Comparison of ENCODE assay signal across 27 cellular contexts in the genomic region with DNA sequence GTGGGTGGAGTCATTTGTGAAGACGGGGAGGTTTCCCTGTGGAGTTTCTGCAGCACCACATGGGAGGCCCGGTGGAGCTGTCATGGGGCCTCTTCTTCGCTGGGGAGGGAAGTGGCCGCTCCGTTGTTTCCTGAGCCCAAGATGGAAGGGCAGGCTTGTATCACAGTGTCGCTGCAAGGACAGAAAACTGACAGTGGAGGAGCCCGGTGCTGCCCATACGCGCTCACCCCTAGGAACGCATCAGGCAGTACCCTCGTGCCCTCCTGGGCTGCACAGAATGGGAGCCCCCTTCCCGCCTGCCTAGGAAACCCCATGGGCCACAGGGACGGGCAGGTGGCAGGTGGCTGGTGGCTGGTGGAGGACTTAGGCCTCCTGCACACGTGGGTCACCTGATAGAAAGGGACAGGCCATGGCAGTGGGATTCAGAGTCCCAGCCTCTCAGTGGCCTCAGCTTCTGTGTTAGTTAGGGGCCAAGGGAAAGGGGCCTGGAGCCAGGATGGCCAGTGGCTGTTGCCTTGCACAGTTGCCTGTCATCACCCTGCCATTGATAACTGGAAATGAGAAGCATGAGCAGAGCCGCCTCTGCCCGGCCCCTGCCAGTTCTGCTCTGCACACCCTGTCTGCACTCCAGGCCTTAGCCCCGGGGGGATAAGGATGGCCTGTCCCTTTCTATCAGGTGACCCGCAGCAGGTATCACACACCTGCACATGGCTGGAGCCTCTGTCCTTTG. TPM values are rescaled to one million over a fixed set of nuclear protein-coding genes. Genes with fewer than 3 reads are reported as not detected.
DNase-seq lines count a peak whose midpoint lies in the region; ATAC-seq and TF ChIP-seq lines count a peak whose summit lies in the region.
"Had no signal": no experiment of that assay in that cellular context is flagged by ENCODE, and none has a peak within 500 bp of the region (broad histone marks: within the 10 kb centered on the region; RNA-seq: fewer than 3 reads in every experiment).

No MANE protein-coding gene starts in this region.

- H3K14ac ChIP-seq in H9 (ENCODE audit: insufficient read depth, low read length), result no peak overlapping the region; the same call in 1 of the 2 replicates

- no peak for TF ChIP-seq POLR2A in esophagus muscularis mucosa (IDR thresholded peaks at IDR 0.05; ENCODE audit: low read depth)

- H2BK120ac ChIP-seq in H9 (ENCODE audit: low read depth, low read length, poor library complexity, severe bottlenecking), result no peak overlapping the region

- H3K9me3 ChIP-seq in H9 (ENCODE audit: control insufficient read depth, low read depth, low read length) (no peaks in the 10 kb centered on the region), esophagus muscularis mucosa (no peaks in the 10 kb centered on the region), right cardiac atrium (ENCODE audit: control insufficient read depth, low read length) (no peaks in the 10 kb centered on the region)
- H3K9me3 ChIP-seq: A549, lower lobe of right lung, Peyer's patch, SK-N-SH had no signal

- H2BK12ac ChIP-seq in H9 (ENCODE audit: insufficient read length, low read depth, low read length), result no peak overlapping the region

- H2BK15ac ChIP-seq in H9 (ENCODE audit: low read depth, low read length), result no peak overlapping the region

- no peak for TF ChIP-seq EP300 in esophagus muscularis mucosa (IDR thresholded peaks at IDR 0.05)

- H3K79me2 ChIP-seq in H9 (ENCODE audit: insufficient read depth, low read length), result peaks cover 4% of the 10 kb centered on the region; the same call in 1 of the 2 replicates
- H3K79me2 ChIP-seq: parathyroid adenoma had no signal

- H2BK5ac ChIP-seq in H9 (ENCODE audit: insufficient read length, low read length), result no peak overlapping the region

- H3T11ph ChIP-seq in H9 (ENCODE audit: low read length), result no peak overlapping the region

- no peak overlapping the region for H4K91ac ChIP-seq in H9 (ENCODE audit: insufficient read length, low read depth, low read length)

- H3K23ac ChIP-seq in H9 (ENCODE audit: insufficient read length, low read depth, low read length), result no peak overlapping the region

- H3K9ac ChIP-seq in H9 (ENCODE audit: extremely low read depth, insufficient read length, low read length), result no peak overlapping the region
- no peak overlapping the region for H3K9ac ChIP-seq in rectal smooth muscle tissue (ENCODE audit: low read length)
- H3K9ac ChIP-seq: parathyroid adenoma, SK-N-SH had no signal

- no peaks in the 10 kb centered on the region; the same call in 1 of the 2 replicates for H3K27me3 Mint-ChIP-seq in H9 (ENCODE audit: low read depth)
- peaks cover 81% of the 10 kb centered on the region for H3K27me3 Mint-ChIP-seq in activated T-cell treated with anti-CD3 and anti-CD28 coated beads, Interleukin-2, amount 50 U/mL, for 24 hours

- H4K8ac ChIP-seq in H9 (replicated peaks; ENCODE audit: insufficient read length, low read depth, low read length), result no peak overlapping the region

- no peak overlapping the region for H3K4me2 ChIP-seq in H9 (ENCODE audit: insufficient read depth, insufficient read length, low read length)
- H3K4me2 ChIP-seq: A549, SK-N-SH had no signal

- H3K4me1 Mint-ChIP-seq in H9, result peaks cover 18 to 19% of the 10 kb centered on the region in 2 experiments
- peaks cover 2% of the 10 kb centered on the region for H3K4me1 Mint-ChIP-seq in activated T-cell treated with anti-CD3 and anti-CD28 coated beads, Interleukin-2, amount 50 U/mL, for 24 hours (ENCODE audit: low read depth)

- H3K36me3 Mint-ChIP-seq in H9 (ENCODE audit: insufficient read depth in 1 of 3, low read depth in 3 of 3), result peaks cover 5 to 22% (median 14%) of the 10 kb centered on the region in 3 experiments
- no peaks in the 10 kb centered on the region for H3K36me3 Mint-ChIP-seq in activated T-cell treated with anti-CD3 and anti-CD28 coated beads, Interleukin-2, amount 50 U/mL, for 24 hours (ENCODE audit: low read depth)
- H3K36me3 Mint-ChIP-seq: IgD-negative memory B cell had no signal

- H3K4me3 ChIP-seq in esophagus muscularis mucosa, result peak overlapping the region in 2 of 4 donors; percentile 28 to 93
- no peak overlapping the region for H3K4me3 ChIP-seq in right cardiac atrium (ENCODE audit: low read length)
- no peak overlapping the region for H3K4me3 ChIP-seq in rectal smooth muscle tissue (ENCODE audit: low read length)
- H3K4me3 ChIP-seq: A549, lower lobe of right lung, Peyer's patch, skin epidermis had no signal

- no peak overlapping the region for H2AFZ ChIP-seq in H9 (ENCODE audit: low read length)
- H2AFZ ChIP-seq: parathyroid adenoma had no signal

- POLR2A ChIA-PET in GM10248 (lab: Yijun Ruan, JAX), result no interaction called here

- H2AK5ac ChIP-seq in H9 (ENCODE audit: insufficient read length, low read length), result no peak overlapping the region

- H3K27me3 ChIP-seq in H9 (ENCODE audit: insufficient read depth, low read length) (no peaks in the 10 kb centered on the region), esophagus muscularis mucosa (no peaks in the 10 kb centered on the region), right cardiac atrium (ENCODE audit: control insufficient read depth, insufficient read depth) (no peaks in the 10 kb centered on the region), rectal smooth muscle tissue (ENCODE audit: control insufficient read depth, insufficient read depth, low read length) (no peaks in the 10 kb centered on the region), foreskin keratinocyte (no peaks in the 10 kb centered on the region)
- H3K27me3 ChIP-seq: Peyer's patch had no signal

- DNase-seq in H9 (peak; percentile 20), esophagus muscularis mucosa (ENCODE audit: extremely low spot score) (no peak), right cardiac atrium (peak; percentile 58 to 81 (median 76)), foreskin keratinocyte (no peak), GM10248 (ENCODE audit: extremely low spot score) (no peak)
- DNase-seq in activated T-cell treated with anti-CD3 and anti-CD28 coated beads, Interleukin-2, amount 50 U/mL, for 24 hours, result no peak
- DNase-seq: activated CD8-positive, alpha-beta T cell treated with anti-CD3 and anti-CD28 coated beads, Interleukin-2, amount 10 ng/mL, durations not matched to agents 7 days and 5 days; activated naive CD4-positive, alpha-beta T cell treated with anti-CD3 and anti-CD28 coated beads for 36 hours; activated T-cell treated with anti-CD3 and anti-CD28 coated beads, Interleukin-2, amount 50 U/mL, for 4 hours; aorta; effector memory CD4-positive, alpha-beta T cell; lower lobe of right lung; NCI-H1436; NCI-H510A; NK-92 treated with Interleukin-12 subunit alpha and Interleukin-12 subunit beta, amount 100 ng/mL, for 24 hours; Peyer's patch; SK-N-SH; stimulated activated CD4-positive, alpha-beta T cell treated with anti-CD3 and anti-CD28 coated beads, Interleukin-4, amount 100 ng/mL, for 1 hour; T-helper 9 cell had no signal

- no peak overlapping the region for H3K4ac ChIP-seq in H9 (ENCODE audit: low read depth, low read length)

- H4K5ac ChIP-seq in H9 (ENCODE audit: insufficient read length, low read depth, low read length), result no peak overlapping the region

- H3K56ac ChIP-seq in H9 (ENCODE audit: insufficient read length, low read depth, low read length), result no peak overlapping the region

- H3K4me1 ChIP-seq in H9 (ENCODE audit: insufficient read depth, low read length), result peaks cover 3% of the 10 kb centered on the region; the same call in 1 of the 2 replicates
- H3K4me1 ChIP-seq in esophagus muscularis mucosa, result peaks cover 94 to 97% (median 96%) of the 10 kb centered on the region in 4 donors
- H3K4me1 ChIP-seq in right cardiac atrium (ENCODE audit: control insufficient read depth, insufficient read depth, low read length), result peaks cover 47% of the 10 kb centered on the region
- peaks cover 65% of the 10 kb centered on the region for H3K4me1 ChIP-seq in rectal smooth muscle tissue (ENCODE audit: control insufficient read depth, insufficient read depth, low read length)
- H3K4me1 ChIP-seq in foreskin keratinocyte, result peaks cover 32% of the 10 kb centered on the region
- H3K4me1 ChIP-seq: parathyroid adenoma had no signal

- H3K9me3 Mint-ChIP-seq in H9, result no peaks in the 10 kb centered on the region; a peak in 1 of 5 replicates
- no peaks in the 10 kb centered on the region for H3K9me3 Mint-ChIP-seq in activated T-cell treated with anti-CD3 and anti-CD28 coated beads, Interleukin-2, amount 50 U/mL, for 24 hours
- H3K9me3 Mint-ChIP-seq: activated naive CD4-positive, alpha-beta T cell treated with anti-CD3 and anti-CD28 coated beads for 36 hours; activated T-cell treated with anti-CD3 and anti-CD28 coated beads, Interleukin-2, amount 50 U/mL, for 4 hours; stimulated activated naive CD8-positive, alpha-beta T cell treated with anti-CD3 and anti-CD28 coated beads, Interleukin-15, Interleukin-2, amounts not matched to agents 100 ng/mL and 50 ng/mL, for 24 hours had no signal

- CTCF ChIA-PET in GM10248 (lab: Yijun Ruan, JAX), result interaction anchor here (1.1 to 1.7 kb wide), 3 partner anchors 10 to 97 kb away, joined by 3 to 4 read pairs (median 3); no protein-coding TSS in a partner anchor

- H3K18ac ChIP-seq in H9 (ENCODE audit: insufficient read length, low read depth, low read length), result no peak overlapping the region

- peaks cover 0 to 40% (median 25%) of the 10 kb centered on the region in 4 donors for H3K36me3 ChIP-seq in esophagus muscularis mucosa
- peaks cover 9% of the 10 kb centered on the region for H3K36me3 ChIP-seq in rectal smooth muscle tissue (ENCODE audit: control insufficient read depth, insufficient read depth, low read length)

- no peak overlapping the region for H3K27ac Mint-ChIP-seq in H9
- no peak overlapping the region for H3K27ac Mint-ChIP-seq in activated T-cell treated with anti-CD3 and anti-CD28 coated beads, Interleukin-2, amount 50 U/mL, for 24 hours
- H3K27ac Mint-ChIP-seq: activated CD8-positive, alpha-beta T cell treated with anti-CD3 and anti-CD28 coated beads, Interleukin-2, amount 10 ng/mL, durations not matched to agents 7 days and 5 days; activated naive CD4-positive, alpha-beta T cell treated with anti-CD3 and anti-CD28 coated beads for 36 hours; IgD-negative memory B cell; stimulated activated naive CD8-positive, alpha-beta T cell treated with anti-CD3 and anti-CD28 coated beads, Interleukin-15, Interleukin-2, amounts not matched to agents 100 ng/mL and 50 ng/mL, for 24 hours had no signal

- no peak overlapping the region for H2BK20ac ChIP-seq in H9 (ENCODE audit: low read depth, low read length, poor library complexity, severe bottlenecking)

- intact Hi-C loops in esophagus muscularis mucosa (cut with DNase I), result no loop called here
- intact Hi-C loops in right cardiac atrium (cut with DNase I), result no loop called here

- H3K27ac ChIP-seq in H9 (ENCODE audit: insufficient read length, low read depth, low read length) (no peak overlapping the region), esophagus muscularis mucosa (replicated peaks in 1 of 4) (peak overlapping the region; percentile 69 to 99 (median 99)), right cardiac atrium (ENCODE audit: low read length) (peak overlapping the region; percentile 78), rectal smooth muscle tissue (ENCODE audit: low read depth, low read length) (peak overlapping the region; percentile 75), foreskin keratinocyte (no peak overlapping the region)
- H3K27ac ChIP-seq: C4-2B, lower lobe of right lung, parathyroid adenoma, skin epidermis had no signal

- no CpG with 5 or more reads among the region's 18 CpGs for WGBS in H9 (ENCODE audit: extremely low coverage, insufficient read length, low lambda C conversion rate)
- WGBS in esophagus muscularis mucosa, result 70% methylated on average over 3 of the region's 18 CpGs
- WGBS in right cardiac atrium, result 65% methylated on average over 18 of the region's 18 CpGs

- H3K4me3 Mint-ChIP-seq in H9, result no peak overlapping the region
- H3K4me3 Mint-ChIP-seq in activated T-cell treated with anti-CD3 and anti-CD28 coated beads, Interleukin-2, amount 50 U/mL, for 24 hours, result no peak overlapping the region
- H3K4me3 Mint-ChIP-seq: activated CD8-positive, alpha-beta T cell treated with anti-CD3 and anti-CD28 coated beads, Interleukin-2, amount 10 ng/mL, durations not matched to agents 7 days and 5 days; activated naive CD4-positive, alpha-beta T cell treated with anti-CD3 and anti-CD28 coated beads for 36 hours; activated T-cell treated with anti-CD3 and anti-CD28 coated beads, Interleukin-2, amount 50 U/mL, for 4 hours; IgD-negative memory B cell; stimulated activated naive CD8-positive, alpha-beta T cell treated with anti-CD3 and anti-CD28 coated beads, Interleukin-15, Interleukin-2, amounts not matched to agents 100 ng/mL and 50 ng/mL, for 24 hours had no signal

- no peaks in the 10 kb centered on the region for H3K79me1 ChIP-seq in H9 (ENCODE audit: insufficient read depth, low read depth, low read length, poor library complexity, severe bottlenecking)

- no peaks in the 10 kb centered on the region for H4K20me1 ChIP-seq in H9 (ENCODE audit: control insufficient read depth, insufficient read depth, insufficient read length)

- no peaks in the 10 kb centered on the region for H3K23me2 ChIP-seq in H9 (ENCODE audit: insufficient read length, low read depth, low read length, poor library complexity, severe bottlenecking)

- TF ChIP-seq CTCF in H9 (conservative IDR thresholded peaks at IDR 0.05), result no peak
- TF ChIP-seq CTCF in esophagus muscularis mucosa (IDR thresholded peaks at IDR 0.05), result no peak
- no peak for TF ChIP-seq CTCF in foreskin keratinocyte (conservative IDR thresholded peaks at IDR 0.05)
- no peak for TF ChIP-seq CTCF in GM10248 (IDR thresholded peaks at IDR 0.05; ENCODE audit: control extremely low read depth, extremely low read depth, low read depth, missing control alignments)

- ATAC-seq in right cardiac atrium (peak; percentile 61 to 80), HG02884 (IDR thresholded peaks at IDR 0.05; ENCODE audit: unreplicated experiment) (no peak), foreskin keratinocyte (no peak)
- ATAC-seq: A549; activated CD8-positive, alpha-beta T cell treated with anti-CD3 and anti-CD28 coated beads, Interleukin-2, amount 10 ng/mL, durations not matched to agents 7 days and 5 days; activated T-cell treated with anti-CD3 and anti-CD28 coated beads, Interleukin-2, amount 50 U/mL, for 4 hours; lower lobe of right lung had no signal

RNA-seq across cellular contexts. Expression of gene COL4A2, which starts 7.6 kb away (rescaled TPM):
- 68.8 and 76.5 TPM in 2 replicates for total RNA-seq in H9 (2021)
- 100 to 1,000 TPM; 419 to 931 (median 555) TPM for total RNA-seq in esophagus muscularis mucosa
- 100 to 1,000 TPM in 3 of 4 donors, 10 to 100 TPM in 1; 84.7 to 268 (median 123) TPM for total RNA-seq in right cardiac atrium
- polyA plus RNA-seq in right cardiac atrium, result 101 TPM
- 126 and 178 TPM in 2 replicates for total RNA-seq in foreskin keratinocyte
- 93.6 and 135 TPM in 2 replicates for polyA plus RNA-seq in foreskin keratinocyte
- total RNA-seq: activated CD8-positive, alpha-beta T cell treated with anti-CD3 and anti-CD28 coated beads, Interleukin-2, amount 10 ng/mL, durations not matched to agents 7 days and 5 days; activated naive CD4-positive, alpha-beta T cell treated with anti-CD3 and anti-CD28 coated beads for 36 hours had no signal
- polyA plus RNA-seq: IgD-negative memory B cell had no signal

RNA-seq across cellular contexts. Expression of gene COL4A1, which starts 7.7 kb away (rescaled TPM):
- total RNA-seq in H9 (2021) (73.1 and 74.6 TPM in 2 replicates), esophagus muscularis mucosa (100 to 1,000 TPM; 328 to 578 (median 405) TPM), right cardiac atrium (100 to 1,000 TPM in 3 of 4 donors, 10 to 100 TPM in 1; 91.9 to 267 (median 118) TPM), foreskin keratinocyte (46.0 and 80.9 TPM in 2 replicates)
- polyA plus RNA-seq in right cardiac atrium (69.8 TPM), foreskin keratinocyte (23.6 and 36.1 TPM in 2 replicates)
- total RNA-seq: activated CD8-positive, alpha-beta T cell treated with anti-CD3 and anti-CD28 coated beads, Interleukin-2, amount 10 ng/mL, durations not matched to agents 7 days and 5 days had no signal
- polyA plus RNA-seq: IgD-negative memory B cell had no signal

Comparison
In these comparisons a context has a peak if more than half of its experiments do, and no peak if none do; other contexts are left out.
1. DNase-seq: peak in H9 (single experiment) and right cardiac atrium (3 of 3); none in esophagus muscularis mucosa (single experiment), activated T-cell treated with anti-CD3 and anti-CD28 coated beads, Interleukin-2, amount 50 U/mL, for 24 hours (single experiment), foreskin keratinocyte (0 of 2) and GM10248 (single experiment).
2. H3K27ac ChIP-seq: peak in esophagus muscularis mucosa (4 of 4), right cardiac atrium (single experiment) and rectal smooth muscle tissue (single experiment); none in H9 (single experiment) and foreskin keratinocyte (single experiment).
3. ATAC-seq: peak in right cardiac atrium (2 of 2); none in HG02884 (single experiment) and foreskin keratinocyte (single experiment).